12 cellular contexts compared by ENCODE assay signal in genomic region chr17:18507729-18508128, GRCh38. TPM values are rescaled to one million over a fixed set of nuclear protein-coding genes. Genes with fewer than 3 reads are reported as not detected.
"Had no signal": no experiment of that assay in that cellular context is flagged by ENCODE, and none has a peak within 500 bp of the region (broad histone marks: within the 10 kb centered on the region; RNA-seq: fewer than 3 reads in every experiment).

No MANE protein-coding gene starts in this region.

RNA-seq across cellular contexts. Expression of gene LGALS9C, which starts 31.1 kb away (rescaled TPM):
- total RNA-seq: occipital lobe, osteoblast, ovary, progenitor cell of endocrine pancreas, pulmonary artery endothelial cell, right atrium auricular region, skeletal muscle tissue, upper lobe of right lung, urinary bladder, uterus had no signal
- polyA plus RNA-seq: naive thymus-derived CD4-positive, alpha-beta T cell; neural cell had no signal
